Comparison of ENCODE assay signal across 9 cellular contexts in genomic region chr3:38792983-38793382, GRCh38. TPM values are rescaled to one million over a fixed set of nuclear protein-coding genes. Genes with fewer than 3 reads are reported as not detected.
"Had no signal": no experiment of that assay in that cellular context is flagged by ENCODE, and none has a peak within 500 bp of the region (broad histone marks: within the 10 kb centered on the region; RNA-seq: fewer than 3 reads in every experiment).

No MANE protein-coding gene starts in this region.

- FAIRE-seq: G401.6, GM12878, GM12891, GM12892, GM18507, GM19239 had no signal

- H3K4me3 ChIP-seq: GM12878 had no signal

- ATAC-seq: GM12878 had no signal

- DNase-seq: GDM1, GF-D8 had no signal

RNA-seq across cellular contexts. Expression of gene SCN10A, which starts 23.0 kb away (rescaled TPM):
- total RNA-seq: G401, GM12878 had no signal
- polyA plus RNA-seq: GM12878 had no signal
